Comparison of ENCODE assay signal across 17 cellular contexts in genomic region chr3:190615607-190616006, GRCh38.
DNase-seq lines count a peak whose midpoint lies in the region; ATAC-seq, FAIRE-seq and TF ChIP-seq lines count a peak whose summit lies in the region.
"Had no signal": no experiment of that assay in that cellular context is flagged by ENCODE, and none has a peak within 500 bp of the region (broad histone marks: within the 10 kb centered on the region; RNA-seq: fewer than 3 reads in every experiment).

No MANE protein-coding gene starts in this region.

- H3K4me3 ChIP-seq in HepG2 (replicated peaks in 1 of 3; ENCODE audit: insufficient read depth in 1 of 3, low read depth in 2 of 3, low read length in 3 of 3): no peak overlapping the region
- H3K4me3 ChIP-seq: GM23248 had no signal

- no TSS peak for BruUV-seq in HepG2 (replicated peaks; lab: Mats Ljungman, UMichigan)

- peaks cover 38% of the 10 kb centered on the region for H3K36me3 Mint-ChIP-seq in activated CD8-positive, alpha-beta T cell treated with anti-CD3 and anti-CD28 coated beads for 36 hours (ENCODE audit: low read depth)
- peaks cover 39% of the 10 kb centered on the region for H3K36me3 Mint-ChIP-seq in activated CD8-positive, alpha-beta T cell treated with anti-CD3 and anti-CD28 coated beads, Interleukin-2, amount 10 ng/mL, durations not matched to agents 7 days and 5 days (ENCODE audit: low read depth)
- H3K36me3 Mint-ChIP-seq in activated T-helper 17 cell treated with anti-CD3 and anti-CD28 coated beads, Interleukin-2, amount 50 U/mL, for 72 hours (ENCODE audit: low read depth): peaks cover 22% of the 10 kb centered on the region
- H3K36me3 Mint-ChIP-seq in stimulated activated naive B cell treated with anti-CD40 and anti-IgM and Interleukin-4, amounts not matched to agents 10 μg/mL and 1 μg/mL and 100 μg/mL, for 72 hours: peaks cover 5 to 11% of the 10 kb centered on the region in 2 donors

- whole genome bisulfite sequencing in HepG2 (ENCODE audit: low lambda C conversion rate): 10% methylated on average over 1 of the region's 1 CpG

- no peaks in the 10 kb centered on the region for H3K27me3 Mint-ChIP-seq in activated CD8-positive, alpha-beta T cell treated with anti-CD3 and anti-CD28 coated beads for 36 hours
- H3K27me3 Mint-ChIP-seq in activated CD8-positive, alpha-beta T cell treated with anti-CD3 and anti-CD28 coated beads, Interleukin-2, amount 10 ng/mL, durations not matched to agents 7 days and 5 days (ENCODE audit: low read depth): no peaks in the 10 kb centered on the region
- H3K27me3 Mint-ChIP-seq in activated T-helper 17 cell treated with anti-CD3 and anti-CD28 coated beads, Interleukin-2, amount 50 U/mL, for 72 hours: no peaks in the 10 kb centered on the region
- H3K27me3 Mint-ChIP-seq in stimulated activated naive B cell treated with anti-CD40 and anti-IgM and Interleukin-4, amounts not matched to agents 10 μg/mL and 1 μg/mL and 100 μg/mL, for 72 hours: no peaks in the 10 kb centered on the region
- H3K27me3 Mint-ChIP-seq: CD4-positive, CD25-positive, alpha-beta regulatory T cell had no signal

- CTCF ChIA-PET in activated CD8-positive, alpha-beta T cell treated with anti-CD3 and anti-CD28 coated beads for 36 hours (lab: Charles Lee): interaction anchor here (1.1 kb wide), 1 partner anchor 102 kb away, joined by 4 read pairs; the partner anchor contains the start of gene IL1RAP
- CTCF ChIA-PET in activated CD8-positive, alpha-beta T cell treated with anti-CD3 and anti-CD28 coated beads, Interleukin-2, amount 10 ng/mL, durations not matched to agents 7 days and 5 days (lab: Charles Lee): interaction anchor here (1.0 kb wide), 1 partner anchor 100 kb away, joined by 4 read pairs; no protein-coding TSS in a partner anchor
- CTCF ChIA-PET in HepG2 (lab: Yijun Ruan, JAX; ENCODE audit: low intra/inter-chr PET ratio, low total read pairs): no interaction called here

- peak overlapping the region; percentile 75 for H3K27ac ChIP-seq in HepG2 (ENCODE audit: extremely low read length, insufficient read depth, low read length)
- H3K27ac ChIP-seq: GM23248, RWPE1 had no signal

- no peak for FAIRE-seq in HepG2 (lab: Jason Lieb, UNC)
- FAIRE-seq: GM12892 had no signal

- POLR2A ChIA-PET in activated CD8-positive, alpha-beta T cell treated with anti-CD3 and anti-CD28 coated beads for 36 hours (lab: Charles Lee): interaction anchor here (0.7 kb wide), 1 partner anchor 50 kb away, joined by 3 read pairs; no protein-coding TSS in a partner anchor
- POLR2A ChIA-PET in activated CD8-positive, alpha-beta T cell treated with anti-CD3 and anti-CD28 coated beads, Interleukin-2, amount 10 ng/mL, durations not matched to agents 7 days and 5 days (lab: Charles Lee): interaction anchor here (1.0 to 1.2 kb wide), 2 partner anchors 83 to 102 kb away, joined by 3 read pairs; partner anchors contain the start of gene IL1RAP
- POLR2A ChIA-PET in HepG2 (lab: Yijun Ruan, JAX): interaction anchor here (1.2 to 1.8 kb wide), 2 partner anchors 80 to 102 kb away, joined by 3 to 6 read pairs; partner anchors contain the start of gene IL1RAP

- H3K4me1 Mint-ChIP-seq in activated CD8-positive, alpha-beta T cell treated with anti-CD3 and anti-CD28 coated beads for 36 hours (ENCODE audit: low read depth): peaks cover 56% of the 10 kb centered on the region
- H3K4me1 Mint-ChIP-seq in activated CD8-positive, alpha-beta T cell treated with anti-CD3 and anti-CD28 coated beads, Interleukin-2, amount 10 ng/mL, durations not matched to agents 7 days and 5 days (ENCODE audit: low read depth): peaks cover 55% of the 10 kb centered on the region
- H3K4me1 Mint-ChIP-seq in activated T-helper 17 cell treated with anti-CD3 and anti-CD28 coated beads, Interleukin-2, amount 50 U/mL, for 72 hours: peaks cover 33% of the 10 kb centered on the region
- H3K4me1 Mint-ChIP-seq in stimulated activated naive B cell treated with anti-CD40 and anti-IgM and Interleukin-4, amounts not matched to agents 10 μg/mL and 1 μg/mL and 100 μg/mL, for 72 hours: peaks cover 24 to 63% of the 10 kb centered on the region in 2 donors

- no peak for TF ChIP-seq CTCF in activated CD8-positive, alpha-beta T cell treated with anti-CD3 and anti-CD28 coated beads for 36 hours (IDR thresholded peaks at IDR 0.05)
- TF ChIP-seq CTCF in HepG2 (CRISPR knock-in tag; IDR thresholded peaks at IDR 0.05): no peak

- no peaks in the 10 kb centered on the region for H3K27me3 ChIP-seq in HepG2 (ENCODE audit: control insufficient read depth in 1 of 2, insufficient read depth in 2 of 2, low read length in 2 of 2)

- H3K9me3 Mint-ChIP-seq in activated CD8-positive, alpha-beta T cell treated with anti-CD3 and anti-CD28 coated beads for 36 hours: peaks cover 5% of the 10 kb centered on the region
- H3K9me3 Mint-ChIP-seq in activated CD8-positive, alpha-beta T cell treated with anti-CD3 and anti-CD28 coated beads, Interleukin-2, amount 10 ng/mL, durations not matched to agents 7 days and 5 days (ENCODE audit: insufficient read depth): no peaks in the 10 kb centered on the region
- H3K9me3 Mint-ChIP-seq in activated T-helper 17 cell treated with anti-CD3 and anti-CD28 coated beads, Interleukin-2, amount 50 U/mL, for 72 hours: peaks cover 5% of the 10 kb centered on the region
- H3K9me3 Mint-ChIP-seq in stimulated activated naive B cell treated with anti-CD40 and anti-IgM and Interleukin-4, amounts not matched to agents 10 μg/mL and 1 μg/mL and 100 μg/mL, for 72 hours: no peaks in the 10 kb centered on the region

- H4K20me1 ChIP-seq in HepG2 (ENCODE audit: insufficient read depth, low read length): no peaks in the 10 kb centered on the region

- H3K9ac ChIP-seq in HepG2 (ENCODE audit: insufficient read depth, low read depth, low read length): no peak overlapping the region
- H3K9ac ChIP-seq: GM23248 had no signal

- in situ Hi-C loops in HepG2 (cut with HindIII; ENCODE audit: extremely low pct_ligation_motif_present, low pct_unique_long_range_greater_than_20kb): no loop called here

- DNase-seq in activated CD8-positive, alpha-beta T cell treated with anti-CD3 and anti-CD28 coated beads for 36 hours: no peak
- DNase-seq in activated CD8-positive, alpha-beta T cell treated with anti-CD3 and anti-CD28 coated beads, Interleukin-2, amount 10 ng/mL, durations not matched to agents 7 days and 5 days: no peak
- DNase-seq in HepG2 (ENCODE audit: low spot score) (peak; percentile 16), NCI-H1092 (lab: John Stamatoyannopoulos, UW) (no peak)
- DNase-seq in stimulated activated naive B cell treated with anti-CD40 and anti-IgM and Interleukin-4, amounts not matched to agents 10 μg/mL and 1 μg/mL and 100 μg/mL, for 72 hours: no peak
- DNase-seq: Calu3; CD4-positive, CD25-positive, alpha-beta regulatory T cell; DMS79; GDM1; GM23248; NCI-H1436 treated with DMSO at 0.1 percent for 48 hours; NCI-H226; NCI-H526 had no signal

- peaks cover 72% of the 10 kb centered on the region for H3K4me1 ChIP-seq in HepG2 (ENCODE audit: insufficient read depth, low read length)

- no peak overlapping the region for H3K4me3 Mint-ChIP-seq in activated CD8-positive, alpha-beta T cell treated with anti-CD3 and anti-CD28 coated beads for 36 hours
- H3K4me3 Mint-ChIP-seq in activated CD8-positive, alpha-beta T cell treated with anti-CD3 and anti-CD28 coated beads, Interleukin-2, amount 10 ng/mL, durations not matched to agents 7 days and 5 days: no peak overlapping the region
- H3K4me3 Mint-ChIP-seq in activated T-helper 17 cell treated with anti-CD3 and anti-CD28 coated beads, Interleukin-2, amount 50 U/mL, for 72 hours: no peak overlapping the region
- H3K4me3 Mint-ChIP-seq in stimulated activated naive B cell treated with anti-CD40 and anti-IgM and Interleukin-4, amounts not matched to agents 10 μg/mL and 1 μg/mL and 100 μg/mL, for 72 hours: no peak overlapping the region
- H3K4me3 Mint-ChIP-seq: CD4-positive, CD25-positive, alpha-beta regulatory T cell had no signal

- TF ChIP-seq POLR2A in HepG2 (IDR thresholded peaks at IDR 0.05; ENCODE audit: insufficient read depth in 1 of 2, low read depth in 2 of 2, low read length in 2 of 2): no peak

- no peaks in the 10 kb centered on the region for H3K9me3 ChIP-seq in HepG2 (ENCODE audit: low read length)

- intact Hi-C loops in activated CD8-positive, alpha-beta T cell treated with anti-CD3 and anti-CD28 coated beads for 36 hours (cut with micrococcal nuclease): loop anchor here (5.0 kb wide), 1 partner anchor 103 kb away; the partner anchor contains the start of gene IL1RAP
- intact Hi-C loops in HepG2 (cut with micrococcal nuclease; ENCODE audit: unreplicated experiment): loop anchor here (2.0 to 5.0 kb wide), 2 partner anchors 48 to 101 kb away; partner anchors contain the start of gene IL1RAP

- no peaks in the 10 kb centered on the region for H3K79me2 ChIP-seq in HepG2 (ENCODE audit: insufficient read depth, low read length)

- H3K27ac Mint-ChIP-seq in activated CD8-positive, alpha-beta T cell treated with anti-CD3 and anti-CD28 coated beads for 36 hours: peak overlapping the region; percentile 86
- no peak overlapping the region for H3K27ac Mint-ChIP-seq in activated CD8-positive, alpha-beta T cell treated with anti-CD3 and anti-CD28 coated beads, Interleukin-2, amount 10 ng/mL, durations not matched to agents 7 days and 5 days
- H3K27ac Mint-ChIP-seq in activated T-helper 17 cell treated with anti-CD3 and anti-CD28 coated beads, Interleukin-2, amount 50 U/mL, for 72 hours: peak overlapping the region; percentile 97
- peak overlapping the region; percentile 72 for H3K27ac Mint-ChIP-seq in stimulated activated naive B cell treated with anti-CD40 and anti-IgM and Interleukin-4, amounts not matched to agents 10 μg/mL and 1 μg/mL and 100 μg/mL, for 72 hours
- H3K27ac Mint-ChIP-seq: CD4-positive, CD25-positive, alpha-beta regulatory T cell had no signal

- peak in 1 of 2 experiments; percentile 31; a peak in 1 of 4 replicates for TF ChIP-seq EP300 in HepG2 (IDR thresholded peaks at IDR 0.05; ENCODE audit: low read depth in 2 of 2, low read length in 2 of 2)
- no peak for TF ChIP-seq EP300 in HepG2 (CRISPR knock-in tag; IDR thresholded peaks at IDR 0.05; ENCODE audit: borderline replicate concordance)

- H2AFZ ChIP-seq in HepG2 (ENCODE audit: low read length): no peak overlapping the region
- H2AFZ ChIP-seq: GM23248 had no signal

- ATAC-seq in activated CD8-positive, alpha-beta T cell treated with anti-CD3 and anti-CD28 coated beads for 36 hours: no peak
- no peak for ATAC-seq in activated CD8-positive, alpha-beta T cell treated with anti-CD3 and anti-CD28 coated beads, Interleukin-2, amount 10 ng/mL, durations not matched to agents 7 days and 5 days
- no peak for ATAC-seq in activated T-helper 17 cell treated with anti-CD3 and anti-CD28 coated beads, Interleukin-2, amount 50 U/mL, for 72 hours (replicated peaks)
- ATAC-seq in HepG2 (no peak), HG03196 (IDR thresholded peaks at IDR 0.05; ENCODE audit: unreplicated experiment) (no peak)
- ATAC-seq in stimulated activated naive B cell treated with anti-CD40 and anti-IgM and Interleukin-4, amounts not matched to agents 10 μg/mL and 1 μg/mL and 100 μg/mL, for 72 hours (replicated peaks): no peak

- no peak for TF ChIP-seq RAD21 in HepG2 (CRISPR knock-in tag; IDR thresholded peaks at IDR 0.05)

- H3K36me3 ChIP-seq in HepG2 (replicated peaks in 1 of 2; ENCODE audit: control insufficient read depth in 1 of 2, insufficient read depth in 2 of 2, low read length in 2 of 2): no peaks in the 10 kb centered on the region

- no peak overlapping the region for H3K4me2 ChIP-seq in HepG2 (ENCODE audit: low read depth, low read length)

TF ChIP-seq in HepG2, 621 proteins besides CTCF, POLR2A, EP300 and RAD21 (continues in another document):
- no peak for TF ChIP-seq ZNF251 (CRISPR knock-in tag; IDR thresholded peaks at IDR 0.05)
